Comparison of ENCODE assay signal across 10 cellular contexts in genomic region chr10:99536400-99537254, GRCh38. TPM values are rescaled to one million over a fixed set of nuclear protein-coding genes. Genes with fewer than 3 reads are reported as not detected.
DNase-seq lines count a peak whose midpoint lies in the region; TF ChIP-seq lines count a peak whose summit lies in the region.
"Had no signal": no experiment of that assay in that cellular context is flagged by ENCODE, and none has a peak within 500 bp of the region (broad histone marks: within the 10 kb centered on the region; RNA-seq: fewer than 3 reads in every experiment).

No MANE protein-coding gene starts in this region.

- POLR2A ChIA-PET in Caco-2 (lab: Charles Lee), result interaction anchor here (0.6 kb wide), 1 partner anchor 107 kb away, joined by 9 read pairs; no protein-coding TSS in a partner anchor

- TF ChIP-seq CTCF in Caco-2 (IDR thresholded peaks at IDR 0.05; ENCODE audit: insufficient read depth in 1 of 2, low read depth in 1 of 2, low read length in 1 of 2, severe bottlenecking in 1 of 2, unreplicated experiment in 1 of 2), result peak in 1 of 2 experiments; percentile 13
- TF ChIP-seq CTCF in endothelial cell (IDR thresholded peaks at IDR 0.05; ENCODE audit: unreplicated experiment), result no peak
- peak; percentile 42 for TF ChIP-seq CTCF in neural progenitor cell (IDR thresholded peaks at IDR 0.05)
- TF ChIP-seq CTCF in lower leg skin (IDR thresholded peaks at IDR 0.05), result no peak

- peak overlapping the region; percentile 70 for H2AFZ ChIP-seq in neural progenitor cell (replicated peaks)

- no peak for TF ChIP-seq POLR2A in lower leg skin (IDR thresholded peaks at IDR 0.05)

- H3K4me1 ChIP-seq in Caco-2 (peaks cover 12% of the 10 kb centered on the region), HUES64 (ENCODE audit: insufficient read depth, low read length) (peaks cover 12% of the 10 kb centered on the region; the same call in 1 of the 2 replicates), neural progenitor cell (peaks cover 31% of the 10 kb centered on the region)

- H3K27ac ChIP-seq in HUES64 (ENCODE audit: low read depth, low read length), result no peak overlapping the region
- no peak overlapping the region for H3K27ac ChIP-seq in neural progenitor cell

- H3K4me3 Mint-ChIP-seq in Caco-2 (ENCODE audit: unreplicated experiment) (peak overlapping the region; percentile 70), endothelial cell (ENCODE audit: unreplicated experiment) (peak overlapping the region; percentile 62), neural progenitor cell (peak overlapping the region; percentile 79)

- H3K79me2 ChIP-seq in neural progenitor cell (ENCODE audit: low read depth), result no peaks in the 10 kb centered on the region

- H3K27me3 ChIP-seq in Caco-2 (replicated peaks; ENCODE audit: control insufficient read depth, insufficient read depth, low read length) (no peaks in the 10 kb centered on the region), HUES64 (ENCODE audit: insufficient read depth, low read length) (peaks cover 100% of the 10 kb centered on the region), neural progenitor cell (peaks cover 100% of the 10 kb centered on the region)

- no peaks in the 10 kb centered on the region for H3K9me3 ChIP-seq in Caco-2
- no peaks in the 10 kb centered on the region for H3K9me3 ChIP-seq in HUES64 (ENCODE audit: insufficient read depth, low read depth, low read length)
- H3K9me3 ChIP-seq in neural progenitor cell (ENCODE audit: low read depth), result no peaks in the 10 kb centered on the region

- BruUV-seq in Caco-2 (replicated peaks; lab: Mats Ljungman, UMichigan), result no TSS peak

- no peaks in the 10 kb centered on the region for H3K9me3 Mint-ChIP-seq in Caco-2 (ENCODE audit: unreplicated experiment)
- no peaks in the 10 kb centered on the region for H3K9me3 Mint-ChIP-seq in endothelial cell (ENCODE audit: unreplicated experiment)
- no peaks in the 10 kb centered on the region for H3K9me3 Mint-ChIP-seq in neural progenitor cell

- H3K27me3 Mint-ChIP-seq in Caco-2 (ENCODE audit: insufficient read depth, unreplicated experiment) (no peaks in the 10 kb centered on the region), endothelial cell (ENCODE audit: unreplicated experiment) (peaks cover 47% of the 10 kb centered on the region), neural progenitor cell (ENCODE audit: insufficient read depth, low read depth) (peaks cover 86% of the 10 kb centered on the region)

- H3K36me3 Mint-ChIP-seq in Caco-2 (ENCODE audit: insufficient read depth, unreplicated experiment), result peaks cover 4% of the 10 kb centered on the region
- peaks cover 5% of the 10 kb centered on the region for H3K36me3 Mint-ChIP-seq in endothelial cell (ENCODE audit: low read depth, unreplicated experiment)
- peaks cover 2% of the 10 kb centered on the region for H3K36me3 Mint-ChIP-seq in neural progenitor cell

- H3K27ac Mint-ChIP-seq in Caco-2 (ENCODE audit: unreplicated experiment), result no peak overlapping the region
- H3K27ac Mint-ChIP-seq in endothelial cell (ENCODE audit: unreplicated experiment), result peak overlapping the region; percentile 30
- H3K27ac Mint-ChIP-seq in neural progenitor cell, result no peak overlapping the region

- H4K20me1 ChIP-seq in neural progenitor cell (ENCODE audit: low read depth), result peaks cover 93% of the 10 kb centered on the region

- peak in 1 of 2 experiments; percentile 33 for DNase-seq in Caco-2
- no peak for DNase-seq in endothelial cell (ENCODE audit: low spot score)
- DNase-seq in neural progenitor cell (ENCODE audit: low spot score), result peak; percentile 92
- no peak for DNase-seq in lower leg skin (ENCODE audit: low spot score in 2 of 2)
- no peak for DNase-seq in NCI-H226
- DNase-seq in NOMO-1 (lab: John Stamatoyannopoulos, UW; ENCODE audit: unreplicated experiment in 2 of 2), result no peak
- DNase-seq in DMS153 treated with DMSO at 0.1 percent for 48 hours (lab: John Stamatoyannopoulos, UW; ENCODE audit: unreplicated experiment), result no peak
- DNase-seq: NCI-H2029, T1000 had no signal

- CTCF ChIA-PET in Caco-2 (lab: Charles Lee), result interaction anchor here (1.1 kb wide), 1 partner anchor 11 kb away, joined by 4 read pairs; no protein-coding TSS in a partner anchor

- no peaks in the 10 kb centered on the region for H3K36me3 ChIP-seq in Caco-2 (ENCODE audit: control insufficient read depth, insufficient read depth, low read length)
- H3K36me3 ChIP-seq in HUES64 (ENCODE audit: insufficient read depth, low read length), result no peaks in the 10 kb centered on the region
- no peaks in the 10 kb centered on the region for H3K36me3 ChIP-seq in neural progenitor cell

- 2% methylated on average over 53 of the region's 53 CpGs for WGBS in HUES64
- 5 to 11% methylated on average over 45 to 51 of the region's 53 CpGs for WGBS in lower leg skin, 2 donors

- peaks cover 39% of the 10 kb centered on the region for H3F3A ChIP-seq in neural progenitor cell (ENCODE audit: low read depth)

- no peak overlapping the region for H3K9ac ChIP-seq in HUES64 (ENCODE audit: low read depth, low read length)
- H3K9ac ChIP-seq in neural progenitor cell, result no peak overlapping the region

- H3K4me2 ChIP-seq in neural progenitor cell, result peak overlapping the region; percentile 79

- H3K4me1 Mint-ChIP-seq in Caco-2 (ENCODE audit: low read depth, unreplicated experiment) (peaks cover 8% of the 10 kb centered on the region), endothelial cell (ENCODE audit: unreplicated experiment) (peaks cover 32% of the 10 kb centered on the region), neural progenitor cell (peaks cover 41% of the 10 kb centered on the region)

- peak overlapping the region; percentile 31 for H3K4me3 ChIP-seq in Caco-2 (ENCODE audit: low read depth, low read length)
- H3K4me3 ChIP-seq in HUES64 (ENCODE audit: low read length), result peak overlapping the region; percentile 34
- H3K4me3 ChIP-seq in neural progenitor cell, result peak overlapping the region; percentile 45
- no peak overlapping the region for H3K4me3 ChIP-seq in lower leg skin (ENCODE audit: low read depth, poor library complexity, severe bottlenecking)

- intact Hi-C loops in Caco-2 (cut with micrococcal nuclease; ENCODE audit: unreplicated experiment), result loop anchor here (1.0 kb wide), 1 partner anchor 106 kb away; the partner anchor contains the start of gene GOT1
- intact Hi-C loops in lower leg skin (cut with DNase I; ENCODE audit: low total_unique reads), result no loop called here

RNA-seq across cellular contexts. Expression of gene NKX2-3, which starts 3.9 kb away (rescaled TPM):
- 0.37 and 0.43 TPM in 2 replicates for total RNA-seq in Caco-2 (2022)
- not detected for polyA plus RNA-seq in HUES64 (2013, experiment 1 of 2)
- not detected for polyA plus RNA-seq in HUES64 (2013, experiment 2 of 2)
- 0.82 TPM for total RNA-seq in endothelial cell (ENCODE audit: unreplicated experiment)
- total RNA-seq in neural progenitor cell (ENCODE audit: low replicate concordance), result not detected in 2 replicates
- total RNA-seq in lower leg skin, result not detected
